31 cellular contexts compared by ENCODE assay signal in genomic region chr1:97902067-97902466, GRCh38. TPM values are rescaled to one million over a fixed set of nuclear protein-coding genes. Genes with fewer than 3 reads are reported as not detected.
DNase-seq lines count a peak whose midpoint lies in the region; ATAC-seq and TF ChIP-seq lines count a peak whose summit lies in the region.
"Had no signal": no experiment of that assay in that cellular context is flagged by ENCODE, and none has a peak within 500 bp of the region (broad histone marks: within the 10 kb centered on the region; RNA-seq: fewer than 3 reads in every experiment).

No MANE protein-coding gene starts in this region.

- peaks cover 18% of the 10 kb centered on the region for H3K36me3 Mint-ChIP-seq in activated CD4-positive, alpha-beta memory T cell treated with anti-CD3 and anti-CD28 coated beads for 36 hours
- peaks cover 21% of the 10 kb centered on the region for H3K36me3 Mint-ChIP-seq in activated CD4-positive, alpha-beta memory T cell treated with anti-CD3 and anti-CD28 coated beads, Interleukin-2, amount 10 ng/mL, durations not matched to agents 7 days and 5 days (ENCODE audit: low read depth)
- H3K36me3 Mint-ChIP-seq in osteocyte (ENCODE audit: unreplicated experiment), result peaks cover 15% of the 10 kb centered on the region

- peak overlapping the region; percentile 19 for H3K27ac Mint-ChIP-seq in activated CD4-positive, alpha-beta memory T cell treated with anti-CD3 and anti-CD28 coated beads for 36 hours
- H3K27ac Mint-ChIP-seq in activated CD4-positive, alpha-beta memory T cell treated with anti-CD3 and anti-CD28 coated beads, Interleukin-2, amount 10 ng/mL, durations not matched to agents 7 days and 5 days, result no peak overlapping the region
- H3K27ac Mint-ChIP-seq in osteocyte (ENCODE audit: unreplicated experiment), result peak overlapping the region; percentile 21
- H3K27ac Mint-ChIP-seq: stimulated activated naive B cell treated with anti-CD40 and anti-IgM and Interleukin-4, amounts not matched to agents 10 μg/mL and 1 μg/mL and 100 μg/mL, for 72 hours had no signal

- H3K27me3 Mint-ChIP-seq in activated CD4-positive, alpha-beta memory T cell treated with anti-CD3 and anti-CD28 coated beads for 36 hours, result no peaks in the 10 kb centered on the region
- no peaks in the 10 kb centered on the region for H3K27me3 Mint-ChIP-seq in activated CD4-positive, alpha-beta memory T cell treated with anti-CD3 and anti-CD28 coated beads, Interleukin-2, amount 10 ng/mL, durations not matched to agents 7 days and 5 days
- H3K27me3 Mint-ChIP-seq in osteocyte (ENCODE audit: unreplicated experiment), result no peaks in the 10 kb centered on the region
- H3K27me3 Mint-ChIP-seq: naive B cell; stimulated activated naive B cell treated with anti-CD40 and anti-IgM and Interleukin-4, amounts not matched to agents 10 μg/mL and 1 μg/mL and 100 μg/mL, for 72 hours had no signal

- H3K4me1 ChIP-seq in HEK293 (ENCODE audit: control insufficient read depth, insufficient read depth, low read length) (peaks cover 10% of the 10 kb centered on the region), osteoblast (ENCODE audit: insufficient read depth, low read length) (peaks cover 53% of the 10 kb centered on the region)
- H3K4me1 ChIP-seq: ascending aorta had no signal

- no peak overlapping the region for H2AFZ ChIP-seq in osteoblast (ENCODE audit: low read length)

- intact Hi-C loops in activated CD4-positive, alpha-beta memory T cell treated with anti-CD3 and anti-CD28 coated beads for 36 hours (cut with micrococcal nuclease), result no loop called here

- no peak overlapping the region for H3K27ac ChIP-seq in HEK293 (ENCODE audit: extremely low read depth, low read depth, low read length)
- no peak overlapping the region for H3K27ac ChIP-seq in osteoblast (ENCODE audit: low read depth, low read length)
- H3K27ac ChIP-seq: 22Rv1, ascending aorta, epithelial cell of prostate, Peyer's patch had no signal

- H3K9me3 ChIP-seq in HEK293 (ENCODE audit: control insufficient read depth, insufficient read depth, low read depth, low read length) (peaks cover 3% of the 10 kb centered on the region; the same call in 1 of the 2 replicates), osteoblast (ENCODE audit: low read depth, low read length) (no peaks in the 10 kb centered on the region)
- H3K9me3 ChIP-seq: Peyer's patch had no signal

- DNase-seq in activated CD4-positive, alpha-beta memory T cell treated with anti-CD3 and anti-CD28 coated beads for 36 hours, result no peak
- DNase-seq in activated CD4-positive, alpha-beta memory T cell treated with anti-CD3 and anti-CD28 coated beads, Interleukin-2, amount 10 ng/mL, durations not matched to agents 7 days and 5 days, result no peak
- peak; percentile 23 for DNase-seq in fibroblast of pulmonary artery (ENCODE audit: low read depth)
- no peak for DNase-seq in osteocyte (ENCODE audit: extremely low spot score, unreplicated experiment)
- no peak for DNase-seq in osteoblast (ENCODE audit: insufficient read length, low spot score, missing footprints)
- DNase-seq: activated CD4-positive, alpha-beta T cell treated with anti-CD3 and anti-CD28 coated beads, Interleukin-2, amount 50 U/mL, for 48 hours; activated CD4-positive, CD25-positive, alpha-beta regulatory T cell treated with anti-CD3 and anti-CD28 coated beads, Interleukin-2, amount 50 U/mL, for 72 hours; activated effector memory CD4-positive, alpha-beta T cell treated with anti-CD3 and anti-CD28 coated beads, Interleukin-2, amount 50 U/mL, for 16 hours; C1 segment of cervical spinal cord; effector CD4-positive, alpha-beta T cell; glutamatergic neuron; H7; islet precursor cell; Karpas-422; midbrain; naive B cell; NCI-H1436; NCI-H2107; NCI-H446; NCI-H748 treated with DMSO at 0.1 percent for 48 hours; Peyer's patch; SHP77 treated with DMSO at 0.1 percent for 48 hours; stimulated activated naive B cell treated with anti-CD40 and anti-IgM and Interleukin-4, amounts not matched to agents 10 μg/mL and 1 μg/mL and 100 μg/mL, for 72 hours; substantia nigra; trophoblast cell had no signal

- ATAC-seq in GM21528 (IDR thresholded peaks at IDR 0.05; ENCODE audit: low FRiP score, unreplicated experiment) (no peak), HG03469 (IDR thresholded peaks at IDR 0.05; ENCODE audit: unreplicated experiment) (no peak)
- ATAC-seq: stimulated activated naive B cell treated with anti-CD40 and anti-IgM and Interleukin-4, amounts not matched to agents 10 μg/mL and 1 μg/mL and 100 μg/mL, for 72 hours had no signal

- no peak overlapping the region for H3K4me2 ChIP-seq in osteoblast (ENCODE audit: insufficient read depth, low read length)

- H3K4me3 ChIP-seq in HEK293 (ENCODE audit: low read depth, low read length) (no peak overlapping the region), fibroblast of pulmonary artery (replicated peaks; ENCODE audit: low read depth, low read length) (no peak overlapping the region), osteoblast (ENCODE audit: insufficient read depth, low read length) (no peak overlapping the region)
- H3K4me3 ChIP-seq: ascending aorta, Peyer's patch had no signal

- POLR2A ChIA-PET in activated CD4-positive, alpha-beta memory T cell treated with anti-CD3 and anti-CD28 coated beads for 36 hours (lab: Charles Lee), result interaction anchor here (1.4 kb wide), 1 partner anchor 18 kb away, joined by 4 read pairs; no protein-coding TSS in a partner anchor
- POLR2A ChIA-PET in activated CD4-positive, alpha-beta memory T cell treated with anti-CD3 and anti-CD28 coated beads, Interleukin-2, amount 10 ng/mL, durations not matched to agents 7 days and 5 days (lab: Charles Lee), result interaction anchor here (1.3 kb wide), 1 partner anchor 18 kb away, joined by 4 read pairs; the partner anchor contains the start of gene DPYD
- POLR2A ChIA-PET in HEK293 (lab: Yijun Ruan, JAX), result no interaction called here

- peaks cover 16% of the 10 kb centered on the region for H3K9me3 Mint-ChIP-seq in activated CD4-positive, alpha-beta memory T cell treated with anti-CD3 and anti-CD28 coated beads for 36 hours
- H3K9me3 Mint-ChIP-seq in activated CD4-positive, alpha-beta memory T cell treated with anti-CD3 and anti-CD28 coated beads, Interleukin-2, amount 10 ng/mL, durations not matched to agents 7 days and 5 days, result peaks cover 11% of the 10 kb centered on the region
- H3K9me3 Mint-ChIP-seq in osteocyte (ENCODE audit: unreplicated experiment), result peaks cover 10% of the 10 kb centered on the region

- TF ChIP-seq CTCF in HEK293 (tag by site-specific recombination; IDR thresholded peaks at IDR 0.05), result no peak
- no peak for TF ChIP-seq CTCF in fibroblast of pulmonary artery (IDR thresholded peaks at IDR 0.05; ENCODE audit: low read length, missing control alignments)
- no peak for TF ChIP-seq CTCF in osteocyte (IDR thresholded peaks at IDR 0.05)
- no peak for TF ChIP-seq CTCF in osteoblast (IDR thresholded peaks at IDR 0.05; ENCODE audit: extremely low read depth, low read depth, low read length)

- peaks cover 63% of the 10 kb centered on the region for H3K79me2 ChIP-seq in osteoblast (ENCODE audit: insufficient read depth, low read length)

- CTCF ChIA-PET in activated CD4-positive, alpha-beta memory T cell treated with anti-CD3 and anti-CD28 coated beads for 36 hours (lab: Charles Lee), result no interaction called here
- CTCF ChIA-PET in activated CD4-positive, alpha-beta memory T cell treated with anti-CD3 and anti-CD28 coated beads, Interleukin-2, amount 10 ng/mL, durations not matched to agents 7 days and 5 days (lab: Charles Lee), result no interaction called here
- CTCF ChIA-PET in HEK293 (lab: Yijun Ruan, JAX), result interaction anchor here (0.6 kb wide), 2 partner anchors 11 to 1679 kb away, joined by 3 read pairs; no protein-coding TSS in a partner anchor

- H4K20me1 ChIP-seq in osteoblast (ENCODE audit: insufficient read depth, low read length), result no peaks in the 10 kb centered on the region

- no peaks in the 10 kb centered on the region for H3K27me3 ChIP-seq in osteoblast (ENCODE audit: insufficient read depth, low read length)
- H3K27me3 ChIP-seq: ascending aorta, Peyer's patch had no signal

- no peaks in the 10 kb centered on the region for H3K36me3 ChIP-seq in HEK293 (ENCODE audit: control insufficient read depth in 2 of 2, insufficient read depth in 1 of 2, low read length in 2 of 2)
- no peaks in the 10 kb centered on the region for H3K36me3 ChIP-seq in osteoblast (ENCODE audit: insufficient read depth, low read length)
- H3K36me3 ChIP-seq: ascending aorta, Peyer's patch had no signal

- H3K4me3 Mint-ChIP-seq in activated CD4-positive, alpha-beta memory T cell treated with anti-CD3 and anti-CD28 coated beads for 36 hours, result no peak overlapping the region
- H3K4me3 Mint-ChIP-seq in activated CD4-positive, alpha-beta memory T cell treated with anti-CD3 and anti-CD28 coated beads, Interleukin-2, amount 10 ng/mL, durations not matched to agents 7 days and 5 days, result no peak overlapping the region
- H3K4me3 Mint-ChIP-seq in osteocyte (ENCODE audit: unreplicated experiment), result no peak overlapping the region
- H3K4me3 Mint-ChIP-seq: stimulated activated naive B cell treated with anti-CD40 and anti-IgM and Interleukin-4, amounts not matched to agents 10 μg/mL and 1 μg/mL and 100 μg/mL, for 72 hours had no signal

- H3K4me1 Mint-ChIP-seq in activated CD4-positive, alpha-beta memory T cell treated with anti-CD3 and anti-CD28 coated beads for 36 hours (ENCODE audit: low read depth), result peaks cover 43% of the 10 kb centered on the region
- H3K4me1 Mint-ChIP-seq in activated CD4-positive, alpha-beta memory T cell treated with anti-CD3 and anti-CD28 coated beads, Interleukin-2, amount 10 ng/mL, durations not matched to agents 7 days and 5 days, result peaks cover 22% of the 10 kb centered on the region
- peaks cover 38% of the 10 kb centered on the region for H3K4me1 Mint-ChIP-seq in osteocyte (ENCODE audit: unreplicated experiment)

TF ChIP-seq in HEK293, 187 proteins besides CTCF, POLR2A, EP300 and RAD21 (continues in another document):
- TF ChIP-seq ZNF626 (tag by site-specific recombination; IDR thresholded peaks at IDR 0.05), result no peak
- TF ChIP-seq ZNF10 (tag by site-specific recombination; IDR thresholded peaks at IDR 0.05), result no peak
- TF ChIP-seq, protein P1, sequence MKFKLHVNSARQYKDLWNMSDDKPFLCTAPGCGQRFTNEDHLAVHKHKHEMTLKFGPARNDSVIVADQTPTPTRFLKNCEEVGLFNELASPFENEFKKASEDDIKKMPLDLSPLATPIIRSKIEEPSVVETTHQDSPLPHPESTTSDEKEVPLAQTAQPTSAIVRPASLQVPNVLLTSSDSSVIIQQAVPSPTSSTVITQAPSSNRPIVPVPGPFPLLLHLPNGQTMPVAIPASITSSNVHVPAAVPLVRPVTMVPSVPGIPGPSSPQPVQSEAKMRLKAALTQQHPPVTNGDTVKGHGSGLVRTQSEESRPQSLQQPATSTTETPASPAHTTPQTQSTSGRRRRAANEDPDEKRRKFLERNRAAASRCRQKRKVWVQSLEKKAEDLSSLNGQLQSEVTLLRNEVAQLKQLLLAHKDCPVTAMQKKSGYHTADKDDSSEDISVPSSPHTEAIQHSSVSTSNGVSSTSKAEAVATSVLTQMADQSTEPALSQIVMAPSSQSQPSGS (tag by site-specific recombination; IDR thresholded peaks at IDR 0.05; ENCODE audit: low read depth), result peak; percentile 33; the same call in 1 of the 2 replicates

RNA-seq across cellular contexts. Expression of gene DPYD, which starts 18.8 kb away (rescaled TPM):
- total RNA-seq in activated CD4-positive, alpha-beta memory T cell treated with anti-CD3 and anti-CD28 coated beads for 36 hours, result 10 to 100 TPM; 11.8 to 12.2 TPM
- total RNA-seq in activated CD4-positive, alpha-beta memory T cell treated with anti-CD3 and anti-CD28 coated beads, Interleukin-2, amount 10 ng/mL, durations not matched to agents 7 days and 5 days, result 10 to 100 TPM; 42.1 to 44.6 TPM
- total RNA-seq in osteocyte (42.8 and 44.0 TPM in 2 replicates), osteoblast (81.4 and 90.2 TPM in 2 replicates)
